11 cellular contexts compared by ENCODE assay signal in the genomic region with DNA sequence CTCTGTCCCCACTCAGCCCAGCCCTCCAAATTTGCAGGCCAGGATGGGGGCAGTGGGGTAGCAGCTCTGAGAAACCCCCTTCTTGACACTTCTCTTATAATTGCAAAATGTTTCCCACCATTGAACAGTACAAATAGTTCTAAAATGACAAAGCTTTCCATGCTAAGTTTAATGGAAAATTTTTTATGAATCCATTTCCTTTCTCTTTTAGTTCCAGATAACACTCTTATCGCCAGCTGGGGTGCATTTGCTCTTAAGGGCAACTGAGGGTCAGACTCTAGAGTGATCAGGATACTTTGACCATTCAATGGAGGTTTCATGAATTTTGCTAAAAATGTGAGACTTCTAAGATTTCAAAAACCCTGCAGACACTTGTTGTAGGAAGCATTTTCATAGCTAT. TPM values are rescaled to one million over a fixed set of nuclear protein-coding genes. Genes with fewer than 3 reads are reported as not detected.
DNase-seq lines count a peak whose midpoint lies in the region; ATAC-seq, FAIRE-seq and TF ChIP-seq lines count a peak whose summit lies in the region.
"Had no signal": no experiment of that assay in that cellular context is flagged by ENCODE, and none has a peak within 500 bp of the region (broad histone marks: within the 10 kb centered on the region; RNA-seq: fewer than 3 reads in every experiment).

No MANE protein-coding gene starts in this region.

- FAIRE-seq in HepG2 (lab: Jason Lieb, UNC) = no peak
- FAIRE-seq: H1 had no signal

- peaks cover 79% of the 10 kb centered on the region for H3K36me3 Mint-ChIP-seq in endothelial cell (ENCODE audit: low read depth, unreplicated experiment)

- H4K20me1 ChIP-seq in HepG2 (ENCODE audit: insufficient read depth, low read length) = no peaks in the 10 kb centered on the region
- no peaks in the 10 kb centered on the region for H4K20me1 ChIP-seq in SK-N-SH (ENCODE audit: insufficient read depth)

- TF ChIP-seq CTCF in liver (IDR thresholded peaks at IDR 0.05; ENCODE audit: low read depth, low read length, missing input control) (no peak), HepG2 (CRISPR knock-in tag; IDR thresholded peaks at IDR 0.05) (no peak), endothelial cell (IDR thresholded peaks at IDR 0.05; ENCODE audit: unreplicated experiment) (no peak), sigmoid colon (IDR thresholded peaks at IDR 0.05) (no peak), SK-N-SH (IDR thresholded peaks at IDR 0.05) (no peak)

- TF ChIP-seq RAD21 in liver (IDR thresholded peaks at IDR 0.05) (no peak), HepG2 (CRISPR knock-in tag; IDR thresholded peaks at IDR 0.05) (no peak), SK-N-SH (IDR thresholded peaks at IDR 0.05; ENCODE audit: low read length) (no peak)

- no peak for DNase-seq in HepG2 (ENCODE audit: low spot score)
- DNase-seq in endothelial cell (ENCODE audit: low spot score) = no peak
- DNase-seq in sigmoid colon = no peak
- DNase-seq in NCI-H2081 (lab: John Stamatoyannopoulos, UW) = no peak
- no peak for DNase-seq in NCI-H510A (lab: John Stamatoyannopoulos, UW)
- DNase-seq in SK-N-SH = no peak
- no peak for DNase-seq in EL
- DNase-seq: MG63 had no signal

- no peaks in the 10 kb centered on the region for H3K9me2 ChIP-seq in SK-N-SH

- peak overlapping the region; percentile 8 to 51 for H3K27ac ChIP-seq in liver (ENCODE audit: low read depth in 1 of 2, low read length in 2 of 2)
- H3K27ac ChIP-seq in HepG2 (ENCODE audit: extremely low read length, insufficient read depth, low read length) = no peak overlapping the region
- H3K27ac ChIP-seq in sigmoid colon = peak overlapping the region; percentile 36 to 63 (median 57)
- no peak overlapping the region for H3K27ac ChIP-seq in SK-N-SH (ENCODE audit: low read depth in 2 of 2, low read length in 1 of 2)
- H3K27ac ChIP-seq: neutrophil had no signal

- H3K9me3 ChIP-seq in liver (ENCODE audit: control insufficient read depth in 4 of 4, low read length in 3 of 4) = no peaks in the 10 kb centered on the region
- no peaks in the 10 kb centered on the region for H3K9me3 ChIP-seq in HepG2 (ENCODE audit: low read length)
- no peaks in the 10 kb centered on the region for H3K9me3 ChIP-seq in sigmoid colon
- no peaks in the 10 kb centered on the region for H3K9me3 ChIP-seq in SK-N-SH
- H3K9me3 ChIP-seq: MG63, neutrophil had no signal

- H3K9ac ChIP-seq in liver (ENCODE audit: low read depth in 1 of 2, low read length in 2 of 2) = no peak overlapping the region
- no peak overlapping the region for H3K9ac ChIP-seq in HepG2 (ENCODE audit: insufficient read depth, low read depth, low read length)
- no peak overlapping the region for H3K9ac ChIP-seq in SK-N-SH

- CTCF ChIA-PET in HepG2 (lab: Yijun Ruan, JAX; ENCODE audit: low intra/inter-chr PET ratio, low total read pairs) = no interaction called here
- CTCF ChIA-PET in SK-N-SH (lab: Yijun Ruan, JAX) = interaction anchor here (1.1 to 3.7 kb wide), 5 partner anchors 15 to 342 kb away, joined by 3 to 24 read pairs (median 4); no protein-coding TSS in a partner anchor

- H3K27me3 Mint-ChIP-seq in endothelial cell (ENCODE audit: unreplicated experiment) = peaks cover 22% of the 10 kb centered on the region

- no peaks in the 10 kb centered on the region for H3K79me2 ChIP-seq in HepG2 (ENCODE audit: insufficient read depth, low read length)
- H3K79me2 ChIP-seq in SK-N-SH (ENCODE audit: insufficient read depth) = no peaks in the 10 kb centered on the region

- ATAC-seq in HepG2 = no peak

- BruUV-seq in HepG2 (replicated peaks; lab: Mats Ljungman, UMichigan) = no TSS peak

- H2AFZ ChIP-seq in HepG2 (ENCODE audit: low read length) (no peak overlapping the region), SK-N-SH (ENCODE audit: low read depth) (no peak overlapping the region)

- H3K27ac Mint-ChIP-seq in endothelial cell (ENCODE audit: unreplicated experiment) = peak overlapping the region; percentile 34

- in situ Hi-C loops in HepG2 (cut with HindIII; ENCODE audit: extremely low pct_ligation_motif_present, low pct_unique_long_range_greater_than_20kb) = no loop called here

- H3F3A ChIP-seq in SK-N-SH (replicated peaks; ENCODE audit: insufficient read depth) = no peaks in the 10 kb centered on the region

- intact Hi-C loops in HepG2 (cut with micrococcal nuclease; ENCODE audit: unreplicated experiment) = no loop called here
- intact Hi-C loops in sigmoid colon (cut with DNase I) = no loop called here

- H3K27me3 ChIP-seq in liver (ENCODE audit: control insufficient read depth in 4 of 4, insufficient read depth in 4 of 4, low read length in 3 of 4) = no peaks in the 10 kb centered on the region
- H3K27me3 ChIP-seq in HepG2 (ENCODE audit: control insufficient read depth in 1 of 2, insufficient read depth in 2 of 2, low read length in 2 of 2) = no peaks in the 10 kb centered on the region
- no peaks in the 10 kb centered on the region for H3K27me3 ChIP-seq in sigmoid colon
- H3K27me3 ChIP-seq in SK-N-SH (ENCODE audit: insufficient read depth) = no peaks in the 10 kb centered on the region
- H3K27me3 ChIP-seq: MG63, neutrophil had no signal

- TF ChIP-seq POLR2A in HepG2 (IDR thresholded peaks at IDR 0.05; ENCODE audit: insufficient read depth in 1 of 2, low read depth in 2 of 2, low read length in 2 of 2) (no peak), sigmoid colon (IDR thresholded peaks at IDR 0.05) (no peak)

- no peak overlapping the region for H3K4me2 ChIP-seq in HepG2 (ENCODE audit: low read depth, low read length)
- H3K4me2 ChIP-seq in SK-N-SH = no peak overlapping the region

- WGBS in liver = 73% methylated on average over 1 of the region's 1 CpG
- WGBS in HepG2 (ENCODE audit: low lambda C conversion rate) = 92% methylated on average over 1 of the region's 1 CpG
- WGBS in sigmoid colon, 2 donors = 54 to 82% methylated on average over 1 of the region's 1 CpG
- WGBS in SK-N-SH (ENCODE audit: low lambda C conversion rate) = 77% methylated on average over 1 of the region's 1 CpG

- H3K4me3 ChIP-seq in liver (ENCODE audit: low read depth in 1 of 3, low read length in 3 of 3) (no peak overlapping the region), HepG2 (replicated peaks in 1 of 3; ENCODE audit: insufficient read depth in 1 of 3, low read depth in 2 of 3, low read length in 3 of 3) (no peak overlapping the region), sigmoid colon (no peak overlapping the region), SK-N-SH (ENCODE audit: low read depth in 2 of 2, low read length in 1 of 2) (no peak overlapping the region)
- H3K4me3 ChIP-seq: MG63 had no signal

- TF ChIP-seq EP300 in HepG2 (IDR thresholded peaks at IDR 0.05; ENCODE audit: low read depth in 2 of 2, low read length in 2 of 2) (no peak), HepG2 (CRISPR knock-in tag; IDR thresholded peaks at IDR 0.05; ENCODE audit: borderline replicate concordance) (no peak), sigmoid colon (IDR thresholded peaks at IDR 0.05) (no peak), SK-N-SH (IDR thresholded peaks at IDR 0.05; ENCODE audit: borderline replicate concordance in 1 of 2, low read depth in 1 of 2, low read length in 1 of 2) (no peak)

- POLR2A ChIA-PET in HepG2 (lab: Yijun Ruan, JAX) = no interaction called here
- POLR2A ChIA-PET in SK-N-SH (lab: Yijun Ruan, JAX) = no interaction called here

- H3K36me3 ChIP-seq in liver (ENCODE audit: control insufficient read depth in 4 of 4, insufficient read depth in 3 of 4, low read depth in 1 of 4, low read length in 3 of 4) (peaks cover 2 to 7% (median 5%) of the 10 kb centered on the region in 4 donors), HepG2 (replicated peaks in 1 of 2; ENCODE audit: control insufficient read depth in 1 of 2, insufficient read depth in 2 of 2, low read length in 2 of 2) (peaks cover 3 to 7% of the 10 kb centered on the region in 2 experiments; a peak in 1 of 5 replicates), sigmoid colon (peaks cover 0 to 82% (median 25%) of the 10 kb centered on the region in 4 donors), SK-N-SH (replicated peaks in 1 of 2; ENCODE audit: control insufficient read depth in 1 of 2, insufficient read depth in 2 of 2, low read length in 1 of 2) (peaks cover 0 to 9% of the 10 kb centered on the region in 2 experiments)
- H3K36me3 ChIP-seq: MG63, neutrophil had no signal

- peaks cover 86% of the 10 kb centered on the region for H3K4me1 Mint-ChIP-seq in endothelial cell (ENCODE audit: unreplicated experiment)

- no peaks in the 10 kb centered on the region for H3K9me3 Mint-ChIP-seq in endothelial cell (ENCODE audit: unreplicated experiment)

- H3K4me3 Mint-ChIP-seq in endothelial cell (ENCODE audit: unreplicated experiment) = no peak overlapping the region

- H3K4me1 ChIP-seq in liver (ENCODE audit: control insufficient read depth in 4 of 4, insufficient read depth in 4 of 4, low read length in 3 of 4) = peaks cover 0 to 5% (median 2%) of the 10 kb centered on the region in 4 donors
- H3K4me1 ChIP-seq in HepG2 (ENCODE audit: insufficient read depth, low read length) = no peaks in the 10 kb centered on the region
- H3K4me1 ChIP-seq in sigmoid colon = peaks cover 0 to 38% (median 36%) of the 10 kb centered on the region in 4 donors
- H3K4me1 ChIP-seq in SK-N-SH (ENCODE audit: control insufficient read depth in 1 of 2, insufficient read depth in 2 of 2, low read depth in 1 of 2, low read length in 1 of 2) = peaks cover 0 to 12% of the 10 kb centered on the region in 2 experiments; a peak in 1 of 4 replicates

RNA-seq across cellular contexts. Expression of gene PIK3C2B, which starts 29.9 kb away (rescaled TPM):
- total RNA-seq in liver (10 to 100 TPM in 1 of 2 donors, 1 to 10 TPM in 1; 6.8 to 14.9 TPM), HepG2 (2016; rRNA removed; fragmentation: Illumina TruSeq; extraction: Trizol) (2.7 and 3.4 TPM in 2 replicates), endothelial cell (ENCODE audit: unreplicated experiment) (256 TPM), sigmoid colon (10 to 100 TPM in 3 of 4 donors, 1 to 10 TPM in 1; 9.2 to 29.9 (median 16.0) TPM)
- polyA plus RNA-seq in liver (1 to 10 TPM; 2.8 to 4.1 TPM), HepG2 (2011; rRNA removed) (4.2 and 4.5 TPM in 2 replicates), sigmoid colon (10 to 100 TPM; 11.4 to 47.6 (median 17.1) TPM), SK-N-SH (2012; rRNA removed) (6.5 and 6.6 TPM in 2 replicates)
- 0.79 and 0.91 TPM in 2 replicates for total RNA-seq in HepG2 (2016; cell fraction: cytosol; rRNA removed; fragmentation: Illumina TruSeq; extraction: Trizol; ENCODE audit: low read depth)
- total RNA-seq in HepG2 (2016; cell fraction: insoluble cytoplasmic fraction; rRNA removed; fragmentation: Illumina TruSeq; extraction: Trizol) = 3.2 and 3.6 TPM in 2 replicates
- 2.0 TPM in 2 replicates for total RNA-seq in HepG2 (2016; cell fraction: membrane; rRNA removed; fragmentation: Illumina TruSeq; extraction: Trizol)
- total RNA-seq in HepG2 (2016; cell fraction: nucleus; rRNA removed; fragmentation: Illumina TruSeq; extraction: Trizol) = 4.9 and 5.9 TPM in 2 replicates
- polyA plus RNA-seq in HepG2 (2011; cell fraction: cytosol; rRNA removed) = 1.8 TPM in 2 replicates
- polyA plus RNA-seq in HepG2 (2011; cell fraction: nucleus; rRNA removed) = 4.8 and 8.7 TPM in 2 replicates
- polyA plus RNA-seq in HepG2 (2012) = 1.1 and 1.6 TPM in 2 replicates
- polyA plus RNA-seq in HepG2 (2016; cell fraction: cytosol; fragmentation: Illumina TruSeq; extraction: Trizol; ENCODE audit: low read depth) = 0.19 and 0.27 TPM in 2 replicates
- 1.8 and 2.2 TPM in 2 replicates for polyA plus RNA-seq in HepG2 (2016; cell fraction: insoluble cytoplasmic fraction; fragmentation: Illumina TruSeq; extraction: Trizol; ENCODE audit: low read depth)
- polyA plus RNA-seq in HepG2 (2016; cell fraction: membrane; fragmentation: Illumina TruSeq; extraction: Trizol; ENCODE audit: low read depth) = 0.45 and 0.54 TPM in 2 replicates
- polyA plus RNA-seq in HepG2 (2016; cell fraction: nucleus; fragmentation: Illumina TruSeq; extraction: Trizol; ENCODE audit: insufficient read depth, low read depth) = 7.4 and 7.8 TPM in 2 replicates
- 19.9 and 128 TPM in 2 replicates for polyA minus RNA-seq in HepG2 (2011; rRNA and poly(A)+ RNA removed; ENCODE audit: low replicate concordance)
- 5.5 TPM in 2 replicates for polyA minus RNA-seq in HepG2 (2011; cell fraction: cytosol; rRNA and poly(A)+ RNA removed)
- polyA minus RNA-seq in HepG2 (2011; cell fraction: nucleus; rRNA and poly(A)+ RNA removed) = 6.0 and 9.4 TPM in 2 replicates
- polyA plus RNA-seq in SK-N-SH (2012; cell fraction: cytosol; rRNA removed) = 2.4 and 3.6 TPM in 2 replicates
- 10.2 and 11.2 TPM in 2 replicates for polyA plus RNA-seq in SK-N-SH (2012; cell fraction: nucleus; rRNA removed)

RNA-seq across cellular contexts. Expression of gene MDM4, which starts 51.5 kb away (rescaled TPM):
- total RNA-seq in liver = 10 to 100 TPM; 33.1 to 56.5 TPM
- polyA plus RNA-seq in liver = 10 to 100 TPM in 1 of 2 donors, 1 to 10 TPM in 1; 1.4 to 10.0 TPM
- total RNA-seq in HepG2 (2016; rRNA removed; fragmentation: Illumina TruSeq; extraction: Trizol) = 13.8 and 19.0 TPM in 2 replicates
- total RNA-seq in HepG2 (2016; cell fraction: cytosol; rRNA removed; fragmentation: Illumina TruSeq; extraction: Trizol; ENCODE audit: low read depth) = 5.8 and 7.8 TPM in 2 replicates
- total RNA-seq in HepG2 (2016; cell fraction: insoluble cytoplasmic fraction; rRNA removed; fragmentation: Illumina TruSeq; extraction: Trizol) = 14.6 and 17.8 TPM in 2 replicates
- 7.2 and 11.4 TPM in 2 replicates for total RNA-seq in HepG2 (2016; cell fraction: membrane; rRNA removed; fragmentation: Illumina TruSeq; extraction: Trizol)
- 54.0 and 56.5 TPM in 2 replicates for total RNA-seq in HepG2 (2016; cell fraction: nucleus; rRNA removed; fragmentation: Illumina TruSeq; extraction: Trizol)
- 14.9 TPM in 2 replicates for polyA plus RNA-seq in HepG2 (2011; rRNA removed)
- 2.4 and 3.7 TPM in 2 replicates for polyA plus RNA-seq in HepG2 (2011; cell fraction: cytosol; rRNA removed)
- 26.3 and 36.2 TPM in 2 replicates for polyA plus RNA-seq in HepG2 (2011; cell fraction: nucleus; rRNA removed)
- polyA plus RNA-seq in HepG2 (2012) = 5.9 and 7.4 TPM in 2 replicates
- polyA plus RNA-seq in HepG2 (2016; cell fraction: cytosol; fragmentation: Illumina TruSeq; extraction: Trizol; ENCODE audit: low read depth) = 0.97 and 1.5 TPM in 2 replicates
- polyA plus RNA-seq in HepG2 (2016; cell fraction: insoluble cytoplasmic fraction; fragmentation: Illumina TruSeq; extraction: Trizol; ENCODE audit: low read depth) = 3.4 TPM in 2 replicates
- 3.3 and 3.8 TPM in 2 replicates for polyA plus RNA-seq in HepG2 (2016; cell fraction: membrane; fragmentation: Illumina TruSeq; extraction: Trizol; ENCODE audit: low read depth)
- 42.4 and 45.8 TPM in 2 replicates for polyA plus RNA-seq in HepG2 (2016; cell fraction: nucleus; fragmentation: Illumina TruSeq; extraction: Trizol; ENCODE audit: insufficient read depth, low read depth)
- 38.9 and 56.7 TPM in 2 replicates for polyA minus RNA-seq in HepG2 (2011; rRNA and poly(A)+ RNA removed; ENCODE audit: low replicate concordance)
- polyA minus RNA-seq in HepG2 (2011; cell fraction: cytosol; rRNA and poly(A)+ RNA removed) = 8.7 and 10.2 TPM in 2 replicates
- 130 and 161 TPM in 2 replicates for polyA minus RNA-seq in HepG2 (2011; cell fraction: nucleus; rRNA and poly(A)+ RNA removed)
- total RNA-seq in endothelial cell (ENCODE audit: unreplicated experiment) = 57.8 TPM
- 10 to 100 TPM; 48.2 to 82.0 (median 53.1) TPM for total RNA-seq in sigmoid colon
- 10 to 100 TPM in 1 of 3 donors, 1 to 10 TPM in 2; 1.2 to 14.9 (median 1.8) TPM for polyA plus RNA-seq in sigmoid colon
- 6.2 and 9.2 TPM in 2 replicates for polyA plus RNA-seq in SK-N-SH (2012; rRNA removed)
- 3.4 and 3.7 TPM in 2 replicates for polyA plus RNA-seq in SK-N-SH (2012; cell fraction: cytosol; rRNA removed)
- 21.0 and 47.4 TPM in 2 replicates for polyA plus RNA-seq in SK-N-SH (2012; cell fraction: nucleus; rRNA removed)

RNA-seq across cellular contexts. Expression of gene PPP1R15B, which starts 53.1 kb away (rescaled TPM):
- total RNA-seq in liver = 10 to 100 TPM; 36.7 to 54.0 TPM
- 10 to 100 TPM; 13.0 to 15.5 TPM for polyA plus RNA-seq in liver
- total RNA-seq in HepG2 (2016; rRNA removed; fragmentation: Illumina TruSeq; extraction: Trizol) = 20.1 and 23.8 TPM in 2 replicates
- 2.1 and 2.7 TPM in 2 replicates for total RNA-seq in HepG2 (2016; cell fraction: cytosol; rRNA removed; fragmentation: Illumina TruSeq; extraction: Trizol; ENCODE audit: low read depth)
- 19.9 and 23.3 TPM in 2 replicates for total RNA-seq in HepG2 (2016; cell fraction: insoluble cytoplasmic fraction; rRNA removed; fragmentation: Illumina TruSeq; extraction: Trizol)
- 9.2 and 10.4 TPM in 2 replicates for total RNA-seq in HepG2 (2016; cell fraction: membrane; rRNA removed; fragmentation: Illumina TruSeq; extraction: Trizol)
- 29.0 and 33.5 TPM in 2 replicates for total RNA-seq in HepG2 (2016; cell fraction: nucleus; rRNA removed; fragmentation: Illumina TruSeq; extraction: Trizol)
- polyA plus RNA-seq in HepG2 (2011; rRNA removed) = 12.7 and 13.4 TPM in 2 replicates
- polyA plus RNA-seq in HepG2 (2011; cell fraction: cytosol; rRNA removed) = 9.5 and 11.8 TPM in 2 replicates
- 12.8 and 14.2 TPM in 2 replicates for polyA plus RNA-seq in HepG2 (2011; cell fraction: nucleus; rRNA removed)
- polyA plus RNA-seq in HepG2 (2012) = 13.8 and 16.0 TPM in 2 replicates
- 1.2 and 1.4 TPM in 2 replicates for polyA plus RNA-seq in HepG2 (2016; cell fraction: cytosol; fragmentation: Illumina TruSeq; extraction: Trizol; ENCODE audit: low read depth)
- 15.8 and 16.0 TPM in 2 replicates for polyA plus RNA-seq in HepG2 (2016; cell fraction: insoluble cytoplasmic fraction; fragmentation: Illumina TruSeq; extraction: Trizol; ENCODE audit: low read depth)
- polyA plus RNA-seq in HepG2 (2016; cell fraction: membrane; fragmentation: Illumina TruSeq; extraction: Trizol; ENCODE audit: low read depth) = 3.3 and 3.6 TPM in 2 replicates
- polyA plus RNA-seq in HepG2 (2016; cell fraction: nucleus; fragmentation: Illumina TruSeq; extraction: Trizol; ENCODE audit: insufficient read depth, low read depth) = 30.8 and 34.1 TPM in 2 replicates
- 29.5 and 115 TPM in 2 replicates for polyA minus RNA-seq in HepG2 (2011; rRNA and poly(A)+ RNA removed; ENCODE audit: low replicate concordance)
- 25.9 and 34.1 TPM in 2 replicates for polyA minus RNA-seq in HepG2 (2011; cell fraction: cytosol; rRNA and poly(A)+ RNA removed)
- 43.4 and 52.2 TPM in 2 replicates for polyA minus RNA-seq in HepG2 (2011; cell fraction: nucleus; rRNA and poly(A)+ RNA removed)
- 43.2 TPM for total RNA-seq in endothelial cell (ENCODE audit: unreplicated experiment)
- total RNA-seq in sigmoid colon = 10 to 100 TPM; 40.0 to 44.7 (median 42.9) TPM
- polyA plus RNA-seq in sigmoid colon = 10 to 100 TPM in 1 of 3 donors, 1 to 10 TPM in 2; 9.0 to 31.3 (median 9.5) TPM
- 12.1 and 14.3 TPM in 2 replicates for polyA plus RNA-seq in SK-N-SH (2012; rRNA removed)
- 13.1 and 13.4 TPM in 2 replicates for polyA plus RNA-seq in SK-N-SH (2012; cell fraction: cytosol; rRNA removed)
- 10.3 and 13.2 TPM in 2 replicates for polyA plus RNA-seq in SK-N-SH (2012; cell fraction: nucleus; rRNA removed)

Comparison
In these comparisons a context has a peak if more than half of its experiments do, and no peak if none do; other contexts are left out.
1. H3K27ac ChIP-seq: peak in liver (2 of 2) and sigmoid colon (4 of 4); none in HepG2 (single experiment) and SK-N-SH (0 of 2).